8 cellular contexts compared by ENCODE assay signal in genomic region chr11:850777-851762, GRCh38. TPM values are rescaled to one million over a fixed set of nuclear protein-coding genes. Genes with fewer than 3 reads are reported as not detected.
DNase-seq lines count a peak whose midpoint lies in the region; ATAC-seq and TF ChIP-seq lines count a peak whose summit lies in the region.
"Had no signal": no experiment of that assay in that cellular context is flagged by ENCODE, and none has a peak within 500 bp of the region (broad histone marks: within the 10 kb centered on the region; RNA-seq: fewer than 3 reads in every experiment).

No MANE protein-coding gene starts in this region.

- H4K20me1 ChIP-seq in HCT116 (ENCODE audit: insufficient read depth): no peaks in the 10 kb centered on the region

- no peak overlapping the region for H3K4me2 ChIP-seq in HCT116 (ENCODE audit: low read length)

- no TSS peak for BruUV-seq in HCT116 (replicated peaks; lab: Mats Ljungman, UMichigan)

- H3K27me3 Mint-ChIP-seq in naive B cell: peaks cover 0 to 18% (median 0%) of the 10 kb centered on the region in 3 donors

- ATAC-seq in HCT116 (0 out of 2 replicates have a peak, but pooled peaks have one; percentile 22), naive B cell (ENCODE audit: low read depth in 2 of 2) (no peak), GM18517 (IDR thresholded peaks at IDR 0.05; ENCODE audit: unreplicated experiment) (no peak), GM19463 (IDR thresholded peaks at IDR 0.05; ENCODE audit: unreplicated experiment) (no peak), GM18873 (IDR thresholded peaks at IDR 0.05; ENCODE audit: low FRiP score, unreplicated experiment) (no peak)

- no peak overlapping the region for H2AFZ ChIP-seq in HCT116 (ENCODE audit: low read depth, low read length, poor library complexity, severe bottlenecking)

- H3K4me1 Mint-ChIP-seq in naive B cell: peaks cover 0 to 6% (median 0%) of the 10 kb centered on the region in 3 donors

- in situ Hi-C loops in astrocyte of the cerebellum (cut with HindIII; ENCODE audit: low sequenced_read_pairs): no loop called here

- H3K4me3 Mint-ChIP-seq in naive B cell: peak overlapping the region in 6 of 8 donors; percentile 28 to 80 (median 68)

- no peaks in the 10 kb centered on the region; a peak in 1 of 4 replicates for H3K36me3 ChIP-seq in HCT116 (ENCODE audit: control insufficient read depth in 1 of 2, insufficient read depth in 2 of 2, low read length in 2 of 2)

- H3K36me3 Mint-ChIP-seq in naive B cell: no peaks in the 10 kb centered on the region

- H3K4me3 ChIP-seq in HCT116 (replicated peaks in 1 of 2; ENCODE audit: low read depth in 1 of 2, low read length in 2 of 2) (no peak overlapping the region), astrocyte of the cerebellum (ENCODE audit: low read depth, low read length) (peak overlapping the region; percentile 49)

- peak; percentile 47 for DNase-seq in ELF-1 (ENCODE audit: low read depth, low spot score)
- DNase-seq in HCT116 (ENCODE audit: low read depth, low spot score): no peak
- DNase-seq in astrocyte of the cerebellum (ENCODE audit: low read depth): no peak
- no peak for DNase-seq in naive B cell
- DNase-seq: small intestine had no signal

- no peaks in the 10 kb centered on the region for H3K9me3 Mint-ChIP-seq in naive B cell

- no peaks in the 10 kb centered on the region for H3K9me3 ChIP-seq in HCT116 (ENCODE audit: control insufficient read depth in 1 of 2, insufficient read depth in 1 of 2, low read depth in 1 of 2, low read length in 2 of 2)

- no peaks in the 10 kb centered on the region for H3K27me3 ChIP-seq in HCT116 (ENCODE audit: insufficient read depth, low read length)

- no peak for TF ChIP-seq RAD21 in HCT116 (IDR thresholded peaks at IDR 0.05; ENCODE audit: low read depth)

- POLR2A ChIA-PET in HCT116 (lab: Charles Lee): interaction anchor here (0.7 kb wide), 1 partner anchor 10 kb away, joined by 3 read pairs; no protein-coding TSS in a partner anchor

- CTCF ChIA-PET in HCT116 (lab: Charles Lee): interaction anchor here (0.7 kb wide), 1 partner anchor 68 kb away, joined by 6 read pairs; no protein-coding TSS in a partner anchor

- no peaks in the 10 kb centered on the region for H3K79me2 ChIP-seq in HCT116 (ENCODE audit: insufficient read depth, low read length)

- peaks cover 2 to 13% of the 10 kb centered on the region in 2 experiments; a peak in 3 of 4 replicates for H3K4me1 ChIP-seq in HCT116 (ENCODE audit: control insufficient read depth in 1 of 2, insufficient read depth in 2 of 2, low read length in 2 of 2)

- no peaks in the 10 kb centered on the region for H3K9me2 ChIP-seq in HCT116 (ENCODE audit: insufficient read depth)

- intact Hi-C loops in HCT116 (cut with micrococcal nuclease): no loop called here

- peak overlapping the region in 2 of 6 donors; percentile 12 to 47 for H3K27ac Mint-ChIP-seq in naive B cell

- RAD21 ChIA-PET in HCT116 (lab: Charles Lee; ENCODE audit: low non-redundant PET in 1 of 2, low total read pairs in 2 of 2, uncharacterized antibody in 2 of 2, unreplicated experiment in 2 of 2): no interaction called here

- TF ChIP-seq CTCF in HCT116 (IDR thresholded peaks at IDR 0.05 in 2 of 3, conservative IDR thresholded peaks at IDR 0.05 in 1 of 3; ENCODE audit: borderline replicate concordance in 1 of 3, insufficient read depth in 1 of 3, low read depth in 2 of 3, low read length in 2 of 3) (peak in 2 of 3 experiments; percentile 4 to 22; a peak in 2 of 6 replicates), astrocyte of the cerebellum (IDR thresholded peaks at IDR 0.05; ENCODE audit: low read depth, low read length, missing control alignments) (peak; percentile 6)

- TF ChIP-seq POLR2A in HCT116 (IDR thresholded peaks at IDR 0.05; ENCODE audit: borderline replicate concordance, extremely low read depth, insufficient read depth, insufficient read length): no peak

- H3K9ac ChIP-seq in HCT116 (ENCODE audit: low read length): no peak overlapping the region

- no peak overlapping the region for H3K27ac ChIP-seq in HCT116 (ENCODE audit: low read depth, low read length)

TF ChIP-seq in HCT116, 20 proteins besides CTCF, POLR2A, EP300 and RAD21:
- TF ChIP-seq JUND (IDR thresholded peaks at IDR 0.05): no peak
- TF ChIP-seq TCF7L2 (IDR thresholded peaks at IDR 0.05; ENCODE audit: borderline replicate concordance, extremely low read depth, insufficient read depth, insufficient read length): no peak
- no peak for TF ChIP-seq CEBPB (IDR thresholded peaks at IDR 0.05; ENCODE audit: low read depth)
- no peak for TF ChIP-seq EZH2 (IDR thresholded peaks at IDR 0.05)
- TF ChIP-seq SRF (IDR thresholded peaks at IDR 0.05; ENCODE audit: low read depth): no peak
- TF ChIP-seq, protein P1, sequence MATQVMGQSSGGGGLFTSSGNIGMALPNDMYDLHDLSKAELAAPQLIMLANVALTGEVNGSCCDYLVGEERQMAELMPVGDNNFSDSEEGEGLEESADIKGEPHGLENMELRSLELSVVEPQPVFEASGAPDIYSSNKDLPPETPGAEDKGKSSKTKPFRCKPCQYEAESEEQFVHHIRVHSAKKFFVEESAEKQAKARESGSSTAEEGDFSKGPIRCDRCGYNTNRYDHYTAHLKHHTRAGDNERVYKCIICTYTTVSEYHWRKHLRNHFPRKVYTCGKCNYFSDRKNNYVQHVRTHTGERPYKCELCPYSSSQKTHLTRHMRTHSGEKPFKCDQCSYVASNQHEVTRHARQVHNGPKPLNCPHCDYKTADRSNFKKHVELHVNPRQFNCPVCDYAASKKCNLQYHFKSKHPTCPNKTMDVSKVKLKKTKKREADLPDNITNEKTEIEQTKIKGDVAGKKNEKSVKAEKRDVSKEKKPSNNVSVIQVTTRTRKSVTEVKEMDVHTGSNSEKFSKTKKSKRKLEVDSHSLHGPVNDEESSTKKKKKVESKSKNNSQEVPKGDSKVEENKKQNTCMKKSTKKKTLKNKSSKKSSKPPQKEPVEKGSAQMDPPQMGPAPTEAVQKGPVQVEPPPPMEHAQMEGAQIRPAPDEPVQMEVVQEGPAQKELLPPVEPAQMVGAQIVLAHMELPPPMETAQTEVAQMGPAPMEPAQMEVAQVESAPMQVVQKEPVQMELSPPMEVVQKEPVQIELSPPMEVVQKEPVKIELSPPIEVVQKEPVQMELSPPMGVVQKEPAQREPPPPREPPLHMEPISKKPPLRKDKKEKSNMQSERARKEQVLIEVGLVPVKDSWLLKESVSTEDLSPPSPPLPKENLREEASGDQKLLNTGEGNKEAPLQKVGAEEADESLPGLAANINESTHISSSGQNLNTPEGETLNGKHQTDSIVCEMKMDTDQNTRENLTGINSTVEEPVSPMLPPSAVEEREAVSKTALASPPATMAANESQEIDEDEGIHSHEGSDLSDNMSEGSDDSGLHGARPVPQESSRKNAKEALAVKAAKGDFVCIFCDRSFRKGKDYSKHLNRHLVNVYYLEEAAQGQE (IDR thresholded peaks at IDR 0.05; ENCODE audit: low read depth): no peak
- TF ChIP-seq ZNF274 (IDR thresholded peaks at IDR 0.05; ENCODE audit: low read depth, low read length): no peak

RNA-seq across cellular contexts. Expression of gene TSPAN4, which starts 8.4 kb away (rescaled TPM):
- 50.3 TPM for total RNA-seq in HCT116 (2021; ENCODE audit: unreplicated experiment)
- polyA plus RNA-seq in HCT116 (2012): 61.5 and 64.3 TPM in 2 replicates
- 1 to 10 TPM in 5 of 6 donors, not detected in 1; 1.5 to 3.4 (median 2.8) TPM for polyA plus RNA-seq in naive B cell (ENCODE audit: low read depth in 6 of 6)

RNA-seq across cellular contexts. Expression of gene POLR2L, which starts 8.7 kb away (rescaled TPM):
- total RNA-seq in HCT116 (2021; ENCODE audit: unreplicated experiment): 211 TPM
- polyA plus RNA-seq in HCT116 (2012): 308 and 311 TPM in 2 replicates
- polyA plus RNA-seq in naive B cell (ENCODE audit: low read depth in 6 of 6): 10 to 100 TPM; 41.3 to 68.4 (median 55.9) TPM

RNA-seq across cellular contexts. Expression of gene CD151, which starts 18.3 kb away (rescaled TPM):
- 296 TPM for total RNA-seq in HCT116 (2021; ENCODE audit: unreplicated experiment)
- polyA plus RNA-seq in HCT116 (2012): 435 and 571 TPM in 2 replicates
- 1 to 10 TPM; 1.2 to 5.8 (median 3.2) TPM for polyA plus RNA-seq in naive B cell (ENCODE audit: low read depth in 6 of 6)

RNA-seq across cellular contexts. Expression of gene CRACR2B, which starts 23.4 kb away (rescaled TPM):
- total RNA-seq in HCT116 (2021; ENCODE audit: unreplicated experiment): 11.8 TPM
- 9.1 and 10.2 TPM in 2 replicates for polyA plus RNA-seq in HCT116 (2012)
- polyA plus RNA-seq in naive B cell (ENCODE audit: low read depth in 6 of 6): under 1 TPM in 3 of 6 donors, not detected in 3; 0.41 to 1.00 (median 0.55) TPM

RNA-seq across cellular contexts. Expression of gene PNPLA2, which starts 32.4 kb away (rescaled TPM):
- 124 TPM for total RNA-seq in HCT116 (2021; ENCODE audit: unreplicated experiment)
- 115 and 142 TPM in 2 replicates for polyA plus RNA-seq in HCT116 (2012)
- 10 to 100 TPM; 13.0 to 49.9 (median 26.9) TPM for polyA plus RNA-seq in naive B cell (ENCODE audit: low read depth in 6 of 6)
